ENCODE assay signal across 22 cellular contexts in the genomic region with DNA sequence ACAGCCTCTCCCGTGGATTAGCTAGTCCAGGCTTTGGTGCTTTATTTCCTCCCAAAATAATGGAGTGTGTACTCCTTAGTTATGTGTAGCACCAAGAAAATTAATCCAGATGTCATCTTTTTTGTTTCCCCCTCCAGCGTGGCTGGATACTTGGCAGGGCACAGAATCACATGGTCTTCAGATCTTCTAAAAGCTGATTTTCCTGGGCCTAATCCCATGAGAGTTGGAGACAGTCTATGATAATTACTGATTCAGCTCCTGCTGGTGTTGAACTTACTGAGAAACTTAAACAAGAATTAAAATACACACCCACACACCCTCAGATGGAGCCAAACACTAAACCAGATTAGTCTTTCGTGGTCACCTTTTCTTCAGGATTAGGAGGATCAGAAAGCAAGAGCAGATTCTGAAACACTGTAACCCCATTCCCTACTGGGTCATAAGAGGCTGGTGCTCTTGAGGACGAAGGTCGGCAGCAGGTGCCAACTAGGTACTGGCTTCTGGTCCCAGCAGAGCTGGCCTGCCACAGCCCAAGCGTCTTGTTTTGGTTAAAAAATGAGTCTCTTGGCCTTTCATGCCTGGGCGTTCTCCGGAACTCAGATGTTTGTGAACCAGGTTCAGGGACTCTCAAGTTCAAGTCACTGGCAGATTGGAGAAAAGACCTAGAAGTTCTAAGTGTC. TPM values are rescaled to one million over a fixed set of nuclear protein-coding genes. Genes with fewer than 3 reads are reported as not detected.
DNase-seq lines count a peak whose midpoint lies in the region; ATAC-seq and TF ChIP-seq lines count a peak whose summit lies in the region.
"Had no signal": no experiment of that assay in that cellular context is flagged by ENCODE, and none has a peak within 500 bp of the region (broad histone marks: within the 10 kb centered on the region; RNA-seq: fewer than 3 reads in every experiment).

No MANE protein-coding gene starts in this region.

- H3K27me3 ChIP-seq in osteoblast (ENCODE audit: insufficient read depth, low read length): no peaks in the 10 kb centered on the region
- H3K27me3 ChIP-seq: testis had no signal

- H3K4me1 ChIP-seq in osteoblast (ENCODE audit: insufficient read depth, low read length) (peaks cover 5% of the 10 kb centered on the region), mucosa of descending colon (ENCODE audit: low read depth) (no peaks in the 10 kb centered on the region)
- H3K4me1 ChIP-seq: prostate gland, testis had no signal

- H3K36me3 ChIP-seq in osteoblast (ENCODE audit: insufficient read depth, low read length): peaks cover 12% of the 10 kb centered on the region
- no peaks in the 10 kb centered on the region for H3K36me3 ChIP-seq in mucosa of descending colon (ENCODE audit: low read depth)
- H3K36me3 ChIP-seq: prostate gland had no signal

- H3K4me3 Mint-ChIP-seq in CD14-positive monocyte: no peak overlapping the region
- H3K4me3 Mint-ChIP-seq: CD8-positive, alpha-beta memory T cell; neural crest cell had no signal

- H3K36me3 Mint-ChIP-seq in CD14-positive monocyte: peaks cover 81 to 87% of the 10 kb centered on the region in 2 donors

- no peak overlapping the region for H3K27ac ChIP-seq in osteoblast (ENCODE audit: low read depth, low read length)
- H3K27ac ChIP-seq: prostate gland, testis had no signal

- TF ChIP-seq CTCF in CD14-positive monocyte (IDR thresholded peaks at IDR 0.05) (no peak), osteoblast (IDR thresholded peaks at IDR 0.05; ENCODE audit: extremely low read depth, low read depth, low read length) (no peak), GM20000 (IDR thresholded peaks at IDR 0.05; ENCODE audit: extremely low read depth, missing control alignments) (no peak), mucosa of descending colon (IDR thresholded peaks at IDR 0.05) (no peak)

- H3K27me3 Mint-ChIP-seq in CD14-positive monocyte (ENCODE audit: low read depth in 3 of 3): no peaks in the 10 kb centered on the region
- H3K27me3 Mint-ChIP-seq: CD8-positive, alpha-beta memory T cell had no signal

- no peaks in the 10 kb centered on the region for H3K79me2 ChIP-seq in osteoblast (ENCODE audit: insufficient read depth, low read length)

- peaks cover 16 to 31% (median 23%) of the 10 kb centered on the region in 7 donors for H3K9me3 Mint-ChIP-seq in CD14-positive monocyte

- no peak overlapping the region for H2AFZ ChIP-seq in osteoblast (ENCODE audit: low read length)

- no peaks in the 10 kb centered on the region for H4K20me1 ChIP-seq in osteoblast (ENCODE audit: insufficient read depth, low read length)

- peak overlapping the region in 4 of 7 donors; percentile 13 to 49 (median 30) for H3K27ac Mint-ChIP-seq in CD14-positive monocyte

- H3K9me3 ChIP-seq in osteoblast (ENCODE audit: low read depth, low read length) (peaks cover 3% of the 10 kb centered on the region), mucosa of descending colon (peaks cover 11% of the 10 kb centered on the region)
- H3K9me3 ChIP-seq: prostate gland, testis had no signal

- no peak for ATAC-seq in mucosa of descending colon
- ATAC-seq: K562, SK-N-SH treated with all-trans-retinoic acid at 6 μM for 48 hours had no signal

- H3K4me3 ChIP-seq in osteoblast (ENCODE audit: insufficient read depth, low read length): no peak overlapping the region
- H3K4me3 ChIP-seq in mucosa of descending colon: no peak overlapping the region
- H3K4me3 ChIP-seq: K562, prostate gland, testis had no signal

- DNase-seq in CD14-positive monocyte (ENCODE audit: low spot score): no peak
- DNase-seq in NCI-H82 treated with DMSO at 0.1 percent for 48 hours (lab: John Stamatoyannopoulos, UW; ENCODE audit: unreplicated experiment): peak; percentile 78
- peak; percentile 47 for DNase-seq in fibroblast of peridontal ligament (ENCODE audit: extremely low read depth)
- DNase-seq in osteoblast (ENCODE audit: insufficient read length, low spot score, missing footprints): peak; percentile 65
- DNase-seq in GM20000 (ENCODE audit: low spot score): no peak
- DNase-seq in stimulated activated naive CD4-positive, alpha-beta T cell treated with Interleukin-2 at 50 U/mL for 16 hours (lab: John Stamatoyannopoulos, UW): no peak
- DNase-seq in iPS-NIHi7 (ENCODE audit: extremely low spot score): no peak
- no peak for DNase-seq in mucosa of descending colon
- DNase-seq: activated CD4-positive, CD25-positive, alpha-beta regulatory T cell treated with anti-CD3 and anti-CD28 coated beads, Interleukin-2, amount 50 U/mL, for 72 hours; CD8-positive, alpha-beta memory T cell; central memory CD4-positive, alpha-beta T cell; effector CD8-positive, alpha-beta T cell; hippocampal formation; kidney; NCI-H2029; stimulated activated CD8-positive, alpha-beta memory T cell treated with anti-CD3 and anti-CD28 coated beads, Interleukin-4, amount 100 ng/mL, for 48 hours; T1000; testis had no signal

- peaks cover 18% of the 10 kb centered on the region for H3K4me1 Mint-ChIP-seq in CD14-positive monocyte
- H3K4me1 Mint-ChIP-seq: CD8-positive, alpha-beta memory T cell; neural crest cell had no signal

- no peak overlapping the region for H3K4me2 ChIP-seq in osteoblast (ENCODE audit: insufficient read depth, low read length)

- intact Hi-C loops in CD14-positive monocyte (cut with micrococcal nuclease): no loop called here
- intact Hi-C loops in mucosa of descending colon (cut with DNase I, micrococcal nuclease): no loop called here

RNA-seq across cellular contexts. Expression of gene NAP1L5, which starts 23.3 kb away (rescaled TPM):
- under 1 TPM; 0.18 to 0.41 TPM for polyA plus RNA-seq in CD14-positive monocyte
- total RNA-seq in osteoblast (2.9 and 5.1 TPM in 2 replicates), mucosa of descending colon (1 to 10 TPM; 1.1 to 5.8 (median 1.7) TPM)

Comparison
In these comparisons a context has a peak if more than half of its experiments do, and no peak if none do; other contexts are left out.
1. DNase-seq: peak in NCI-H82 treated with DMSO at 0.1 percent for 48 hours (single experiment), fibroblast of peridontal ligament (single experiment) and osteoblast (single experiment); none in CD14-positive monocyte (single experiment), GM20000 (single experiment), stimulated activated naive CD4-positive, alpha-beta T cell treated with Interleukin-2 at 50 U/mL for 16 hours (single experiment), iPS-NIHi7 (single experiment) and mucosa of descending colon (0 of 3).